Comparison of ENCODE assay signal across 13 cellular contexts in the genomic region with DNA sequence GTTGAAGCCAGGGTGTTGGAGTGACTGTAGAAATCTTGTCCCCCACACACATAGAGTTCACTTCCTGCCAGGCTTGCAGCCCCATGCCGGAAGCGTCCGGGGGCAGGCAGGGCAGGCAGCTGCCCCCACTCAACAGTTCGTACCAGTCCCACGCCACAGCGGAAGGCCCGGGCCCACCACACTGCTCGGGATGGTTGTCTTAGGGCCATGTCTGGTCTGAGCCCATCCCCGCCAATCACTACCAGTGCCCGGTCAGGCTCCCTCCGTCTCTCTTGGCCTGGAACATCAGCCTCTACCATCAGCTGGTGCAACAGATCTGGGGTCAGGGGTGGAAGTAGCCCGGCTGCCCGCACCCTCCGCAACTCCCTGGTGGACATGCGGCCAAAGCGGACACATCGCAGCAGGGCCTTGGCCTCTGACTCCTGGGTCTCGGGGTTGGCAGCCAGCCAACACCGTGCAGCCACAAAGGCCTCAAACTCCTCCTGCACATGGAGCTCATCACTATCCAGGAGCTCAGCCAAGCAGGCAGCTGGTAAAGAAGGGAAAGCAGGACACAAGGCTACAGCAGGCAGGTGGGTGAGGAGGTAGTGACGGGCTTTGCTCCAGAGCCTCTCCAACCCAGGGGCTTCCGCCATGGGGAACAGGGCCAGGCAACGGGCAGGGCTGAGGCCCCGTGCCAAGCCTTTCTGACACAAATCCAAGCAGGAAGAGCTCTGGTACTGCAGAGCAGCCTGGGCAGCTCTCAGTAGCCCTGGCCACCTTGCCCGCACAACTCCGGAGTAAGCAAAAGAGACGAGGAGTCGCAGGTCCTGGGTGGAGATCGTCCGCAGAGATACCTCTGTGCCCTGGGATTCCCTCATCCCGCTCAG. TPM values are rescaled to one million over a fixed set of nuclear protein-coding genes. Genes with fewer than 3 reads are reported as not detected.
DNase-seq lines count a peak whose midpoint lies in the region; ATAC-seq and TF ChIP-seq lines count a peak whose summit lies in the region.
"Had no signal": no experiment of that assay in that cellular context is flagged by ENCODE, and none has a peak within 500 bp of the region (broad histone marks: within the 10 kb centered on the region; RNA-seq: fewer than 3 reads in every experiment).

No MANE protein-coding gene starts in this region.

- no peaks in the 10 kb centered on the region for H3K27me3 Mint-ChIP-seq in natural killer cell (ENCODE audit: low read depth in 2 of 2)
- H3K27me3 Mint-ChIP-seq: effector memory CD8-positive, alpha-beta T cell had no signal

- TF ChIP-seq CTCF in body of pancreas (IDR thresholded peaks at IDR 0.05) (no peak), natural killer cell (IDR thresholded peaks at IDR 0.05) (no peak)

- TF ChIP-seq POLR2A in body of pancreas (IDR thresholded peaks at IDR 0.05), result no peak

- H3K4me3 Mint-ChIP-seq in natural killer cell, result peak overlapping the region; percentile 9
- H3K4me3 Mint-ChIP-seq: effector memory CD8-positive, alpha-beta T cell had no signal

- DNase-seq in C1 segment of cervical spinal cord (lab: John Stamatoyannopoulos, UW), result peak in 10 of 14 donors; percentile 4 to 99 (median 33)
- peak; percentile 73 for DNase-seq in NCI-H1105 treated with DMSO at 0.1 percent for 48 hours (lab: John Stamatoyannopoulos, UW)
- DNase-seq in body of pancreas, result peak; percentile 38 to 75 (median 56)
- DNase-seq in natural killer cell, result no peak
- DNase-seq in HCEC 1CT, result no peak
- DNase-seq in COLO668 (lab: John Stamatoyannopoulos, UW; ENCODE audit: unreplicated experiment), result no peak
- DNase-seq in T1000 (lab: John Stamatoyannopoulos, UW), result no peak
- DNase-seq: activated effector memory CD4-positive, alpha-beta T cell treated with anti-CD3 and anti-CD28 coated beads, Interleukin-2, amount 50 U/mL, for 16 hours; Calu3; effector memory CD8-positive, alpha-beta T cell; stimulated activated CD4-positive, alpha-beta T cell treated with anti-CD3 and anti-CD28 coated beads, Interleukin-4, amount 100 ng/mL, for 1 hour; testis had no signal

- no peak overlapping the region for H3K27ac ChIP-seq in body of pancreas
- H3K27ac ChIP-seq: testis had no signal

- 47 to 70% methylated on average over 3 to 30 of the region's 30 CpGs for WGBS in body of pancreas, 2 donors

- no peaks in the 10 kb centered on the region for H3K36me3 Mint-ChIP-seq in natural killer cell

- H3K27ac Mint-ChIP-seq in natural killer cell, result peak overlapping the region; percentile 50 to 70

- peaks cover 23 to 28% of the 10 kb centered on the region in 2 donors for H3K4me1 Mint-ChIP-seq in natural killer cell

- ATAC-seq in body of pancreas (peak; percentile 48), natural killer cell (peak in 2 of 3 donors; percentile 55 to 58), GM21447 (IDR thresholded peaks at IDR 0.05; ENCODE audit: unreplicated experiment) (no peak)
- ATAC-seq: effector memory CD8-positive, alpha-beta T cell had no signal

- H3K4me1 ChIP-seq in body of pancreas, result peaks cover 8% of the 10 kb centered on the region

- intact Hi-C loops in body of pancreas (cut with DNase I), result no loop called here
- intact Hi-C loops in natural killer cell (cut with micrococcal nuclease), result no loop called here

- no peaks in the 10 kb centered on the region for H3K9me3 ChIP-seq in body of pancreas
- H3K9me3 ChIP-seq: testis had no signal

- H3K27me3 ChIP-seq in body of pancreas, result no peaks in the 10 kb centered on the region
- H3K27me3 ChIP-seq: testis had no signal

- H3K36me3 ChIP-seq in body of pancreas (replicated peaks in 1 of 2; ENCODE audit: insufficient read depth in 1 of 2, low read depth in 2 of 2), result no peaks in the 10 kb centered on the region

- H3K9me3 Mint-ChIP-seq in natural killer cell, result no peaks in the 10 kb centered on the region
- H3K9me3 Mint-ChIP-seq: effector memory CD8-positive, alpha-beta T cell had no signal

- no peak overlapping the region for H3K4me3 ChIP-seq in body of pancreas
- H3K4me3 ChIP-seq: testis had no signal

RNA-seq across cellular contexts. Expression of a gene that starts 5.9 kb away (rescaled TPM):
- total RNA-seq in body of pancreas (under 1 TPM in 1 of 2 donors, not detected in 1; 0.26 TPM), natural killer cell (under 1 TPM; 0.25 to 0.97 (median 0.31) TPM)
- total RNA-seq: Calu3 had no signal

RNA-seq across cellular contexts. Expression of a gene that starts 16.7 kb away (rescaled TPM):
- total RNA-seq in body of pancreas (10 to 100 TPM; 32.3 to 35.3 TPM), natural killer cell (10 to 100 TPM; 76.3 to 83.2 (median 80.8) TPM)

RNA-seq across cellular contexts. Expression of a gene that starts 24.6 kb away (rescaled TPM):
- total RNA-seq in body of pancreas (10 to 100 TPM; 36.1 to 53.4 TPM), natural killer cell (10 to 100 TPM; 60.1 to 65.4 (median 63.3) TPM)

RNA-seq across cellular contexts. Expression of a gene that starts 25.0 kb away (rescaled TPM):
- total RNA-seq in body of pancreas (100 to 1,000 TPM in 1 of 2 donors, 10 to 100 TPM in 1; 86.7 to 101 TPM), natural killer cell (10 to 100 TPM; 66.0 to 77.6 (median 74.9) TPM)

RNA-seq across cellular contexts. Expression of a gene that starts 31.2 kb away (rescaled TPM):
- total RNA-seq in body of pancreas, result 10 to 100 TPM; 12.2 to 12.5 TPM
- total RNA-seq in natural killer cell, result 10 to 100 TPM; 61.5 to 68.2 (median 63.3) TPM

Comparison
In these comparisons a context has a peak if more than half of its experiments do, and no peak if none do; other contexts are left out.
1. DNase-seq: peak in C1 segment of cervical spinal cord (10 of 14), NCI-H1105 treated with DMSO at 0.1 percent for 48 hours (single experiment) and body of pancreas (4 of 4); none in natural killer cell (single experiment), HCEC 1CT (single experiment), COLO668 (single experiment) and T1000 (single experiment).